14 cellular contexts compared by ENCODE assay signal in the genomic region with DNA sequence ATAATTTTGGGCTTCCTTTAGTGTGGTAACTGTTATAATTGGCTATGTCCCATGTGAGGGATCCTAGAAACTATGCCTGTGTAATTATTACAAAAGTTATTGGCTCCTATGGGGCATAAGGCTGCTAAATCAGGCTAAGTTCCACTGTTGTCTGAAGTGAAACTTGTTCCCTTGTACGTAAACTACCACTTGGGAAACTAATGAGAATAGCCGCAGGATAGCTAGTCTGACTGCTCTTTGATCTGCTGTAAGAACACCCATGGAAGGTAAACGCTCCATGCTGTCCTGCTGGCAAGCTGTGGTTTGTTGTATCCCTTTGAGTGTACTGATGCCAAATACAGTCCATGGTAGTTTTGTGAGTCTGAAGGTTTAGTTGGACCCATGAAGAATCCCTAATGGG. TPM values are rescaled to one million over a fixed set of nuclear protein-coding genes. Genes with fewer than 3 reads are reported as not detected.
A peak's percentile ranks its signal among the peaks of the same experiment; 100 is the strongest.
DNase-seq lines count a peak whose midpoint lies in the region; ATAC-seq and TF ChIP-seq lines count a peak whose summit lies in the region.
"Had no signal": no experiment of that assay in that cellular context is flagged by ENCODE, and none has a peak within 500 bp of the region (broad histone marks: within the 10 kb centered on the region; RNA-seq: fewer than 3 reads in every experiment).

No MANE protein-coding gene starts in this region.

- H3K4me2 ChIP-seq in mammary epithelial cell (ENCODE audit: insufficient read depth, low read depth, low read length): peak overlapping the region; percentile 38
- H3K4me2 ChIP-seq: BLaER1 had no signal

- H3K36me3 ChIP-seq in mammary epithelial cell (ENCODE audit: insufficient read depth, low read length) (no peaks in the 10 kb centered on the region), right lobe of liver (no peaks in the 10 kb centered on the region)
- H3K36me3 ChIP-seq: BLaER1 had no signal

- H3K27me3 Mint-ChIP-seq in MCF 10A (ENCODE audit: insufficient read depth, unreplicated experiment): peaks cover 16% of the 10 kb centered on the region
- H3K27me3 Mint-ChIP-seq: CD4-positive, alpha-beta memory T cell had no signal

- no peaks in the 10 kb centered on the region for H3K9me3 Mint-ChIP-seq in MCF 10A (ENCODE audit: unreplicated experiment)

- no TSS peak for BruUV-seq in mammary epithelial cell (replicated peaks; lab: Mats Ljungman, UMichigan)
- no TSS peak for BruUV-seq in MCF 10A (replicated peaks; lab: Mats Ljungman, UMichigan)

- H3K27me3 ChIP-seq in mammary epithelial cell (ENCODE audit: insufficient read depth, low read length): peaks cover 3% of the 10 kb centered on the region
- no peaks in the 10 kb centered on the region for H3K27me3 ChIP-seq in right lobe of liver

- no peak for TF ChIP-seq POLR2A in right lobe of liver (IDR thresholded peaks at IDR 0.05)

- H3K4me1 ChIP-seq in mammary epithelial cell (ENCODE audit: insufficient read depth, low read length): peaks cover 17% of the 10 kb centered on the region
- H3K4me1 ChIP-seq in right lobe of liver: no peaks in the 10 kb centered on the region
- H3K4me1 ChIP-seq: BLaER1 had no signal

- no peak overlapping the region for H3K4me3 Mint-ChIP-seq in MCF 10A (ENCODE audit: unreplicated experiment)
- H3K4me3 Mint-ChIP-seq: CD14-positive monocyte; CD4-positive, alpha-beta memory T cell; H9 had no signal

- peak overlapping the region; percentile 46 for H2AFZ ChIP-seq in mammary epithelial cell (ENCODE audit: low read depth, low read length)

- H3K9me3 ChIP-seq in mammary epithelial cell (replicated peaks; ENCODE audit: insufficient read depth, low read length) (no peaks in the 10 kb centered on the region), right lobe of liver (no peaks in the 10 kb centered on the region)
- H3K9me3 ChIP-seq: BLaER1 had no signal

- POLR2A ChIA-PET in MCF 10A (lab: Yijun Ruan, JAX): no interaction called here

- no peaks in the 10 kb centered on the region for H4K20me1 ChIP-seq in mammary epithelial cell (ENCODE audit: insufficient read depth, low read length)
- H4K20me1 ChIP-seq: BLaER1 had no signal

- H3K27ac Mint-ChIP-seq in MCF 10A (ENCODE audit: low read depth, unreplicated experiment): no peak overlapping the region
- H3K27ac Mint-ChIP-seq: CD14-positive monocyte; CD4-positive, alpha-beta memory T cell; H9 had no signal

- peak; percentile 44 for ATAC-seq in left colon
- ATAC-seq in right lobe of liver: peak; percentile 63 to 74 (median 66)
- no peak for ATAC-seq in left cardiac atrium
- ATAC-seq in GM18861 (IDR thresholded peaks at IDR 0.05; ENCODE audit: unreplicated experiment): no peak
- no peak for ATAC-seq in GM21576 (IDR thresholded peaks at IDR 0.05; ENCODE audit: unreplicated experiment)

- no peak for DNase-seq in mammary epithelial cell
- no peak for DNase-seq in MCF 10A (ENCODE audit: unreplicated experiment)
- no peak for DNase-seq in left colon
- DNase-seq in right lobe of liver: no peak
- no peak for DNase-seq in left cardiac atrium
- DNase-seq: CD4-positive, alpha-beta memory T cell; DMS79 treated with DMSO at 0.1 percent for 48 hours; GF-D8; H9 had no signal

- H3K9ac ChIP-seq in mammary epithelial cell (ENCODE audit: insufficient read depth, low read length): no peak overlapping the region
- H3K9ac ChIP-seq: BLaER1 had no signal

- peaks cover 6% of the 10 kb centered on the region for H3K4me1 Mint-ChIP-seq in MCF 10A (ENCODE audit: insufficient read depth, unreplicated experiment)
- H3K4me1 Mint-ChIP-seq: CD4-positive, alpha-beta memory T cell had no signal

- H3K4me3 ChIP-seq in mammary epithelial cell (replicated peaks in 1 of 3; ENCODE audit: insufficient read depth in 1 of 3, low read depth in 2 of 3, low read length in 3 of 3) (no peak overlapping the region), right lobe of liver (no peak overlapping the region)
- H3K4me3 ChIP-seq: BLaER1 had no signal

- in situ Hi-C loops in mammary epithelial cell (cut with MboI; ENCODE audit: low sequenced_read_pairs in 2 of 2): no loop called here

- H3K27ac ChIP-seq in mammary epithelial cell (ENCODE audit: insufficient read depth, low read depth, low read length): no peak overlapping the region
- H3K27ac ChIP-seq in right lobe of liver: peak overlapping the region in 1 of 3 donors; percentile 50
- H3K27ac ChIP-seq: 22Rv1, BLaER1 had no signal

- WGBS in mammary epithelial cell (ENCODE audit: low coverage, missing lambda C conversion rate): 48% methylated on average over 2 of the region's 3 CpGs
- 17% methylated on average over 1 of the region's 3 CpGs for WGBS in right lobe of liver (ENCODE audit: insufficient coverage, low coverage, low lambda C conversion rate, missing lambda C conversion rate)

- H3K36me3 Mint-ChIP-seq in MCF 10A (ENCODE audit: insufficient read depth, unreplicated experiment): no peaks in the 10 kb centered on the region
- H3K36me3 Mint-ChIP-seq: CD14-positive monocyte; CD4-positive, alpha-beta memory T cell had no signal

- H3K79me2 ChIP-seq in mammary epithelial cell (ENCODE audit: insufficient read depth, low read length): no peaks in the 10 kb centered on the region

- intact Hi-C loops in mammary epithelial cell (cut with micrococcal nuclease) (no loop called here), MCF 10A (cut with micrococcal nuclease) (no loop called here), left colon (cut with DNase I, micrococcal nuclease) (no loop called here), right lobe of liver (cut with DNase I) (no loop called here), left cardiac atrium (cut with DNase I) (loop anchor here in 1 of 2 donors (10.0 kb wide), 1 partner anchor 52 kb away; no protein-coding TSS in a partner anchor)

- CTCF ChIA-PET in mammary epithelial cell (lab: Charles Lee; ENCODE audit: low non-redundant PET): no interaction called here
- CTCF ChIA-PET in MCF 10A (lab: Yijun Ruan, JAX): no interaction called here

- dilution Hi-C loops in mammary epithelial cell (cut with HindIII; ENCODE audit: low sequenced_read_pairs): no loop called here

- TF ChIP-seq CTCF in mammary epithelial cell (conservative IDR thresholded peaks at IDR 0.05 in 1 of 2, IDR thresholded peaks at IDR 0.05 in 1 of 2; ENCODE audit: extremely low read depth in 1 of 2, insufficient read depth in 1 of 2, low read depth in 1 of 2, low read length in 2 of 2) (no peak), MCF 10A (IDR thresholded peaks at IDR 0.05; ENCODE audit: unreplicated experiment) (no peak), right lobe of liver (IDR thresholded peaks at IDR 0.05) (no peak)

RNA-seq across cellular contexts. Expression of a gene that starts 9.3 kb away (rescaled TPM):
- total RNA-seq in mammary epithelial cell (10 to 100 TPM; 12.2 to 38.6 TPM), MCF 10A (2022) (8.2 and 9.8 TPM in 2 replicates), left colon (100 to 1,000 TPM; 381 to 497 TPM), right lobe of liver (100 to 1,000 TPM in 3 of 6 experiments, 10 to 100 TPM in 3; 76.2 to 180 (median 109) TPM), left cardiac atrium (100 to 1,000 TPM; 102 to 105 TPM)
- 26.0 TPM for polyA plus RNA-seq in mammary epithelial cell
- polyA minus RNA-seq in mammary epithelial cell: 61.5 TPM

Comparison
In these comparisons a context has a peak if more than half of its experiments do, and no peak if none do; other contexts are left out.
1. ATAC-seq: peak in left colon (single experiment) and right lobe of liver (4 of 4); none in left cardiac atrium (0 of 2), GM18861 (single experiment) and GM21576 (single experiment).